ENCODE assay signal across 32 cellular contexts in the genomic region with DNA sequence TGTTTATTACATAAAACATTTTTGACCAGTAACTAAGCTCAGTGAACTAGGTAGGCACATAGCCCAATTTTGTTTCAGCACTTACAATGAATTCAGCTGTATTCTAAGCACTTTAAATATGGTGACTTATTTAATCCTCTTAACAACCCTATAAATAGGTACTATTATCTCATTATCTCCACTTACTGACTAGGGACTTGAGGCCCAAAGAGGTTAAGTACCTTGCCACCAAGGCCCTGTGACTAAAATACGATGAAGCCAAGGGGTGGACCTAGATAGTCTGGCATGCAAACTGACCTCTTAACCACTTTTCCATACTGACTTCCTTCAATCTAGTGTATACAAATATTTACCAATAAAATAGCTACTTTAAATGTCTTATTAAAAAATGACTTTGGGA.
"Had no signal": no experiment of that assay in that cellular context is flagged by ENCODE, and none has a peak within 500 bp of the region (broad histone marks: within the 10 kb centered on the region; RNA-seq: fewer than 3 reads in every experiment).

No MANE protein-coding gene starts in this region.

- H3K4me1 ChIP-seq: ascending aorta, stomach, upper lobe of right lung had no signal

- H3K4me3 ChIP-seq: ascending aorta, gastroesophageal sphincter, ovary, smooth muscle cell, stomach, thyroid gland, upper lobe of right lung had no signal

- ATAC-seq: gastroesophageal sphincter; stimulated activated naive B cell treated with anti-CD40 and anti-IgM and Interleukin-4, amounts not matched to agents 10 μg/mL and 1 μg/mL and 100 μg/mL, for 72 hours; upper lobe of right lung had no signal

- H3K36me3 ChIP-seq: ascending aorta, gastroesophageal sphincter, ovary, stomach, thyroid gland, upper lobe of right lung had no signal

- H3K4me1 Mint-ChIP-seq: activated CD4-positive, alpha-beta T cell treated with anti-CD3 and anti-CD28 coated beads, Interleukin-2, amount 10 ng/mL, durations not matched to agents 24 days and 14 days; activated naive CD4-positive, alpha-beta T cell treated with anti-CD3 and anti-CD28 coated beads, Interleukin-2, amount 10 ng/mL, durations not matched to agents 7 days and 5 days; activated naive CD8-positive, alpha-beta T cell treated with anti-CD3 and anti-CD28 coated beads, Interleukin-2, amount 10 ng/mL, durations not matched to agents 7 days and 5 days; immature natural killer cell; naive B cell; stimulated activated naive B cell treated with anti-CD40 and anti-IgM and Interleukin-4, amounts not matched to agents 10 μg/mL and 1 μg/mL and 100 μg/mL, for 72 hours had no signal

- H3K27me3 Mint-ChIP-seq: activated CD4-positive, alpha-beta memory T cell treated with anti-CD3 and anti-CD28 coated beads for 36 hours; activated CD4-positive, alpha-beta T cell treated with anti-CD3 and anti-CD28 coated beads, Interleukin-2, amount 10 ng/mL, durations not matched to agents 24 days and 14 days; activated naive CD4-positive, alpha-beta T cell treated with anti-CD3 and anti-CD28 coated beads, Interleukin-2, amount 10 ng/mL, durations not matched to agents 7 days and 5 days; activated naive CD8-positive, alpha-beta T cell treated with anti-CD3 and anti-CD28 coated beads, Interleukin-2, amount 10 ng/mL, durations not matched to agents 7 days and 5 days; brain; naive B cell; progenitor cell of endocrine pancreas; stimulated activated naive B cell treated with anti-CD40 and anti-IgM and Interleukin-4, amounts not matched to agents 10 μg/mL and 1 μg/mL and 100 μg/mL, for 72 hours had no signal

- H3K9me3 Mint-ChIP-seq: activated CD4-positive, alpha-beta T cell treated with anti-CD3 and anti-CD28 coated beads, Interleukin-2, amount 10 ng/mL, durations not matched to agents 24 days and 14 days; activated naive CD4-positive, alpha-beta T cell treated with anti-CD3 and anti-CD28 coated beads, Interleukin-2, amount 10 ng/mL, durations not matched to agents 7 days and 5 days; activated naive CD8-positive, alpha-beta T cell treated with anti-CD3 and anti-CD28 coated beads, Interleukin-2, amount 10 ng/mL, durations not matched to agents 7 days and 5 days; immature natural killer cell; T-helper 1 cell treated with Interleukin-12 subunit alpha and Interleukin-12 subunit beta and Interleukin-4 antibody, amounts not matched to agents 30 μg/mL and 1 μg/mL, for 36 hours had no signal

- H3K27ac Mint-ChIP-seq: activated CD4-positive, alpha-beta memory T cell treated with anti-CD3 and anti-CD28 coated beads for 36 hours; activated CD4-positive, alpha-beta T cell treated with anti-CD3 and anti-CD28 coated beads, Interleukin-2, amount 10 ng/mL, durations not matched to agents 24 days and 14 days; activated naive CD4-positive, alpha-beta T cell treated with anti-CD3 and anti-CD28 coated beads, Interleukin-2, amount 10 ng/mL, durations not matched to agents 7 days and 5 days; activated naive CD8-positive, alpha-beta T cell treated with anti-CD3 and anti-CD28 coated beads, Interleukin-2, amount 10 ng/mL, durations not matched to agents 7 days and 5 days; immature natural killer cell; mesothelial cell of epicardium; naive B cell; nephron progenitor cell; progenitor cell of endocrine pancreas; stimulated activated naive B cell treated with anti-CD40 and anti-IgM and Interleukin-4, amounts not matched to agents 10 μg/mL and 1 μg/mL and 100 μg/mL, for 72 hours; T-helper 1 cell treated with Interleukin-12 subunit alpha and Interleukin-12 subunit beta and Interleukin-4 antibody, amounts not matched to agents 30 μg/mL and 1 μg/mL, for 36 hours had no signal

- H3K4me3 Mint-ChIP-seq: activated CD4-positive, alpha-beta memory T cell treated with anti-CD3 and anti-CD28 coated beads for 36 hours; activated CD4-positive, alpha-beta T cell treated with anti-CD3 and anti-CD28 coated beads, Interleukin-2, amount 10 ng/mL, durations not matched to agents 24 days and 14 days; activated naive CD4-positive, alpha-beta T cell treated with anti-CD3 and anti-CD28 coated beads, Interleukin-2, amount 10 ng/mL, durations not matched to agents 7 days and 5 days; activated naive CD8-positive, alpha-beta T cell treated with anti-CD3 and anti-CD28 coated beads, Interleukin-2, amount 10 ng/mL, durations not matched to agents 7 days and 5 days; brain; immature natural killer cell; mesothelial cell of epicardium; naive B cell; nephron progenitor cell; stimulated activated naive B cell treated with anti-CD40 and anti-IgM and Interleukin-4, amounts not matched to agents 10 μg/mL and 1 μg/mL and 100 μg/mL, for 72 hours; T-helper 1 cell treated with Interleukin-12 subunit alpha and Interleukin-12 subunit beta and Interleukin-4 antibody, amounts not matched to agents 30 μg/mL and 1 μg/mL, for 36 hours had no signal

- DNase-seq: activated CD4-positive, alpha-beta memory T cell treated with anti-CD3 and anti-CD28 coated beads for 36 hours; activated CD4-positive, alpha-beta T cell treated with anti-CD3 and anti-CD28 coated beads, Interleukin-2, amount 10 ng/mL, durations not matched to agents 24 days and 14 days; activated CD4-positive, CD25-positive, alpha-beta regulatory T cell treated with anti-CD3 and anti-CD28 coated beads, Interleukin-2, amount 50 U/mL, for 72 hours; activated CD8-positive, alpha-beta memory T cell treated with anti-CD3 and anti-CD28 coated beads, Interleukin-2, amount 50 U/mL, for 4 hours; activated gamma-delta T cell; activated naive CD4-positive, alpha-beta T cell treated with anti-CD3 and anti-CD28 coated beads, Interleukin-2, amount 10 ng/mL, durations not matched to agents 7 days and 5 days; activated naive CD8-positive, alpha-beta T cell treated with anti-CD3 and anti-CD28 coated beads, Interleukin-2, amount 10 ng/mL, durations not matched to agents 7 days and 5 days; activated T-cell treated with anti-CD3 and anti-CD28 coated beads, Interleukin-2, amount 50 U/mL, for 1 hour; caudate nucleus; hypothalamus; immature natural killer cell; kidney; mammary epithelial cell; naive B cell; nephron progenitor cell; ovary; stimulated activated CD4-positive, alpha-beta T cell treated with anti-CD3 and anti-CD28 coated beads, Interleukin-1b, Interleukin-23, amount 100 ng/mL, for 48 hours; stimulated activated CD4-positive, alpha-beta T cell treated with anti-CD3 and anti-CD28 coated beads, Interleukin-4, amount 100 ng/mL, for 4 hours; stimulated activated CD8-positive, alpha-beta memory T cell treated with anti-CD3 and anti-CD28 coated beads, Interleukin-4, amount 100 ng/mL, for 48 hours; stimulated activated naive B cell treated with anti-CD40 and anti-IgM and Interleukin-4, amounts not matched to agents 10 μg/mL and 1 μg/mL and 100 μg/mL, for 72 hours; stomach; T-helper 9 cell; thyroid gland; upper lobe of right lung had no signal

- H3K27ac ChIP-seq: ascending aorta, gastroesophageal sphincter, ovary, stomach, thyroid gland, upper lobe of right lung, VCaP had no signal

- H3K9me3 ChIP-seq: ascending aorta, gastroesophageal sphincter, ovary, stomach, thyroid gland, upper lobe of right lung had no signal

- H3K36me3 Mint-ChIP-seq: activated CD4-positive, alpha-beta memory T cell treated with anti-CD3 and anti-CD28 coated beads for 36 hours; activated naive CD4-positive, alpha-beta T cell treated with anti-CD3 and anti-CD28 coated beads, Interleukin-2, amount 10 ng/mL, durations not matched to agents 7 days and 5 days; activated naive CD8-positive, alpha-beta T cell treated with anti-CD3 and anti-CD28 coated beads, Interleukin-2, amount 10 ng/mL, durations not matched to agents 7 days and 5 days; brain; mesothelial cell of epicardium; naive B cell; stimulated activated naive B cell treated with anti-CD40 and anti-IgM and Interleukin-4, amounts not matched to agents 10 μg/mL and 1 μg/mL and 100 μg/mL, for 72 hours had no signal

- H3K27me3 ChIP-seq: ascending aorta, gastroesophageal sphincter, ovary, stomach, thyroid gland, upper lobe of right lung had no signal

- H3K4me2 ChIP-seq: smooth muscle cell had no signal
